In genomic region chr14:53493310-53493709, GRCh38 we compare ENCODE assay signal across 20 cellular contexts.
"Had no signal": no experiment of that assay in that cellular context is flagged by ENCODE, and none has a peak within 500 bp of the region (broad histone marks: within the 10 kb centered on the region; RNA-seq: fewer than 3 reads in every experiment).

No MANE protein-coding gene starts in this region.

- H3K4me3 ChIP-seq: gastroesophageal sphincter, left ventricle myocardium inferior, lung, mucosa of descending colon, right lobe of liver, skin epidermis, upper lobe of right lung had no signal

- DNase-seq: activated CD4-positive, alpha-beta T cell treated with anti-CD3 and anti-CD28 coated beads, Interleukin-2, amount 50 U/mL, for 1 hour; activated CD8-positive, alpha-beta T cell treated with anti-CD3 and anti-CD28 coated beads for 36 hours; activated naive CD8-positive, alpha-beta T cell treated with anti-CD3 and anti-CD28 coated beads, Interleukin-2, amount 50 U/mL, for 24 hours; activated T-cell treated with anti-CD3 and anti-CD28 coated beads, Interleukin-2, amount 50 U/mL, for 48 hours; dermis blood vessel endothelial cell; effector CD4-positive, alpha-beta T cell; erythroblast; head of caudate nucleus; hypothalamus; immature natural killer cell; left ventricle myocardium inferior; mucosa of descending colon; right lobe of liver; stimulated activated CD4-positive, alpha-beta T cell treated with anti-CD3 and anti-CD28 coated beads, Interleukin-12 subunit alpha, Interleukin-12 subunit beta, amount 100 ng/mL, for 4 hours; stimulated activated CD4-positive, alpha-beta T cell treated with anti-CD3 and anti-CD28 coated beads, Interleukin-4, amount 100 ng/mL, for 1 hour; T-helper 2 cell; upper lobe of right lung had no signal

- H3K9me3 ChIP-seq: gastroesophageal sphincter, left ventricle myocardium inferior, mucosa of descending colon, right lobe of liver, upper lobe of right lung had no signal

- H3K27ac ChIP-seq: gastroesophageal sphincter, left ventricle myocardium inferior, right lobe of liver, upper lobe of right lung had no signal

- H3K27me3 ChIP-seq: gastroesophageal sphincter, right lobe of liver, upper lobe of right lung had no signal

- H3K4me1 ChIP-seq: left ventricle myocardium inferior, right lobe of liver, upper lobe of right lung had no signal

- H3K36me3 ChIP-seq: gastroesophageal sphincter, left ventricle myocardium inferior, right lobe of liver, upper lobe of right lung had no signal
